8 cellular contexts compared by ENCODE assay signal in genomic region chr11:35617316-35617686, GRCh38. TPM values are rescaled to one million over a fixed set of nuclear protein-coding genes. Genes with fewer than 3 reads are reported as not detected.
DNase-seq lines count a peak whose midpoint lies in the region; ATAC-seq, FAIRE-seq and TF ChIP-seq lines count a peak whose summit lies in the region.

No MANE protein-coding gene starts in this region.

- peak overlapping the region; percentile 97 for H3K4me2 ChIP-seq in BLaER1
- peak overlapping the region; percentile 73 to 79 for H3K4me2 ChIP-seq in H1 (ENCODE audit: insufficient read depth in 1 of 2, low read depth in 2 of 2, low read length in 2 of 2)

- H3K36me3 ChIP-seq in BLaER1 (no peaks in the 10 kb centered on the region), H1 (ENCODE audit: control insufficient read depth in 2 of 4, insufficient read depth in 4 of 4, low read length in 3 of 4) (no peaks in the 10 kb centered on the region)

- H3K27me3 ChIP-seq in BLaER1 (no peaks in the 10 kb centered on the region), H1 (replicated peaks in 1 of 4; ENCODE audit: control insufficient read depth in 3 of 4, extremely low read depth in 1 of 4, insufficient read depth in 3 of 4, low read length in 3 of 4) (peaks cover 7 to 29% (median 22%) of the 10 kb centered on the region in 4 experiments)

- no peak overlapping the region for H2AK5ac ChIP-seq in H1 (ENCODE audit: low read depth, low read length)

- no peaks in the 10 kb centered on the region for H3K9me3 Mint-ChIP-seq in neural crest cell

- no peak overlapping the region for H2BK120ac ChIP-seq in H1 (replicated peaks; ENCODE audit: low read depth, low read length)

- H3K79me2 ChIP-seq in H1 (ENCODE audit: control insufficient read depth in 1 of 2, insufficient read depth in 2 of 2, low read length in 2 of 2) = no peaks in the 10 kb centered on the region

- H3K36me3 Mint-ChIP-seq in neural crest cell (ENCODE audit: low read depth) = peaks cover 7% of the 10 kb centered on the region

- peak overlapping the region; percentile 60; the same call in 1 of the 2 replicates for H2BK12ac ChIP-seq in H1 (ENCODE audit: low read depth, low read length)

- H3K79me1 ChIP-seq in H1 (ENCODE audit: low read depth, low read length) = no peaks in the 10 kb centered on the region

- peak overlapping the region; percentile 95 for H3K4me3 Mint-ChIP-seq in neural crest cell

- H4K20me1 ChIP-seq in BLaER1 (peaks cover 25% of the 10 kb centered on the region), H1 (replicated peaks in 1 of 2; ENCODE audit: control insufficient read depth in 1 of 2, insufficient read depth in 2 of 2, low read length in 2 of 2) (no peaks in the 10 kb centered on the region)

- no peak for ATAC-seq in HG02970 (IDR thresholded peaks at IDR 0.05; ENCODE audit: low FRiP score, unreplicated experiment)
- ATAC-seq in omental fat pad (ENCODE audit: low FRiP score) = no peak

- DNase-seq in RWPE1 (ENCODE audit: low spot score) = no peak
- DNase-seq in H1 (ENCODE audit: low read depth in 1 of 2, low spot score in 2 of 2) = no peak
- DNase-seq in neural crest cell (ENCODE audit: low read depth, low spot score) = no peak
- DNase-seq in mucosa of gallbladder (ENCODE audit: low spot score) = no peak
- no peak for DNase-seq in activated effector memory CD4-positive, alpha-beta T cell treated with Interleukin-2 at 50 U/mL for 16 hours
- no peak for DNase-seq in omental fat pad (ENCODE audit: low spot score)

- no peak for TF ChIP-seq EP300 in H1 (IDR thresholded peaks at IDR 0.05; ENCODE audit: borderline replicate concordance in 1 of 2, low read depth in 2 of 2, low read length in 2 of 2)

- H3K9ac ChIP-seq in BLaER1 = peak overlapping the region; percentile 75
- H3K9ac ChIP-seq in H1 (replicated peaks in 1 of 4; ENCODE audit: extremely low read depth in 1 of 4, low read depth in 3 of 4, low read length in 3 of 4) = no peak overlapping the region

- H3K4me1 ChIP-seq in BLaER1 (peaks cover 33% of the 10 kb centered on the region), H1 (replicated peaks in 1 of 4; ENCODE audit: control insufficient read depth in 3 of 4, insufficient read depth in 4 of 4, low read length in 3 of 4) (peaks cover 3 to 19% (median 6%) of the 10 kb centered on the region in 4 experiments; a peak in 5 of 7 replicates)

- peak overlapping the region; percentile 86 for H3K27ac Mint-ChIP-seq in neural crest cell (ENCODE audit: unreplicated experiment)

- TF ChIP-seq POLR2A in H1 (IDR thresholded peaks at IDR 0.05; ENCODE audit: control extremely low read depth in 1 of 2, low read depth in 2 of 2, low read length in 2 of 2) = no peak

- no peak overlapping the region for H3K14ac ChIP-seq in H1 (ENCODE audit: insufficient read length)

- H3K18ac ChIP-seq in H1 (ENCODE audit: extremely low read depth, low read length) = no peak overlapping the region; the same call in 1 of the 2 replicates

- peak overlapping the region; percentile 48; the same call in 1 of the 2 replicates for H2BK15ac ChIP-seq in H1 (ENCODE audit: low read length)

- H2BK20ac ChIP-seq in H1 (ENCODE audit: low read length) = no peak overlapping the region

- H3K27ac ChIP-seq in BLaER1 (no peak overlapping the region), RWPE1 (peak overlapping the region; percentile 99), H1 (ENCODE audit: low read depth, low read length) (no peak overlapping the region)

- no peak for TF ChIP-seq RAD21 in H1 (IDR thresholded peaks at IDR 0.05 in 1 of 2, conservative IDR thresholded peaks at IDR 0.05 in 1 of 2; ENCODE audit: low read depth in 2 of 2, low read length in 2 of 2)

- peaks cover 32% of the 10 kb centered on the region for H3K4me1 Mint-ChIP-seq in neural crest cell

- POLR2A ChIA-PET in RWPE1 (lab: Yijun Ruan, JAX; ENCODE audit: low non-redundant PET) = no interaction called here
- POLR2A ChIA-PET in H1 (lab: Charles Lee; ENCODE audit: partially characterized antibody) = interaction anchor here (0.6 to 3.3 kb wide), 5 partner anchors 9 to 327 kb away, joined by 3 to 14 read pairs (median 4); partner anchors contain the start of gene TRIM44

- peaks cover 11% of the 10 kb centered on the region; the same call in 1 of the 2 replicates for H3K23me2 ChIP-seq in H1 (ENCODE audit: low read depth, low read length)

- H2BK5ac ChIP-seq in H1 (ENCODE audit: low read depth, low read length) = no peak overlapping the region

- TF ChIP-seq CTCF in RWPE1 (conservative IDR thresholded peaks at IDR 0.05; ENCODE audit: low read depth) (no peak), H1 (IDR thresholded peaks at IDR 0.05; ENCODE audit: control extremely low read depth in 1 of 3, insufficient read depth in 1 of 3, low read depth in 1 of 3, low read length in 3 of 3) (no peak), neural crest cell (conservative IDR thresholded peaks at IDR 0.05) (no peak), omental fat pad (IDR thresholded peaks at IDR 0.05) (no peak)

- peaks cover 24% of the 10 kb centered on the region for H3K27me3 Mint-ChIP-seq in neural crest cell (ENCODE audit: low read depth)

- no peak overlapping the region; the same call in 1 of the 2 replicates for H4K8ac ChIP-seq in H1 (ENCODE audit: extremely low read depth, insufficient read depth, low read length)

- H3K9me3 ChIP-seq in BLaER1 (no peaks in the 10 kb centered on the region), H1 (ENCODE audit: insufficient read depth in 2 of 2, low read depth in 1 of 2, low read length in 1 of 2) (no peaks in the 10 kb centered on the region)

- 52% methylated on average over 7 of the region's 7 CpGs; no CpG with 5 or more reads in 1 of the 2 experiments for WGBS in H1 (ENCODE audit: extremely low coverage in 1 of 2, insufficient coverage in 1 of 2, insufficient read length in 1 of 2, insufficient replicate concordance in 2 of 2, low coverage in 1 of 2, low lambda C conversion rate in 2 of 2, missing lambda C conversion rate in 1 of 2), 2 experiments

- no peak overlapping the region for H3K4ac ChIP-seq in H1 (replicated peaks; ENCODE audit: insufficient read length, low read depth, low read length)

- CTCF ChIA-PET in RWPE1 (lab: Yijun Ruan, JAX) (interaction anchor here (0.6 to 3.3 kb wide), 4 partner anchors 135 to 655 kb away, joined by 3 to 11 read pairs (median 7); no protein-coding TSS in a partner anchor), H1 (lab: Charles Lee; ENCODE audit: partially characterized antibody) (interaction anchor here (0.7 to 1.6 kb wide), 7 partner anchors 9 to 643 kb away, joined by 3 to 8 read pairs (median 3); no protein-coding TSS in a partner anchor)

- peak overlapping the region; percentile 8 for H4K91ac ChIP-seq in H1 (replicated peaks; ENCODE audit: insufficient read length, low read length)

- no peak overlapping the region; the same call in 1 of the 2 replicates for H2AFZ ChIP-seq in H1 (ENCODE audit: low read length)

- no peak overlapping the region for H4K5ac ChIP-seq in H1 (ENCODE audit: insufficient read length, low read depth, low read length)

- no peak for FAIRE-seq in H1 (lab: Jason Lieb, UNC)

- H3K56ac ChIP-seq in H1 (replicated peaks; ENCODE audit: insufficient read length, low read depth, low read length) = no peak overlapping the region

- no peak overlapping the region for H3K23ac ChIP-seq in H1 (ENCODE audit: insufficient read length)

- peak overlapping the region; percentile 92 for H3K4me3 ChIP-seq in BLaER1
- H3K4me3 ChIP-seq in H1 (ENCODE audit: extremely low read depth in 1 of 4, insufficient read depth in 2 of 4, low read depth in 3 of 4, low read length in 4 of 4) = peak overlapping the region; percentile 36 to 69 (median 49); a peak in 5 of 8 replicates

TF ChIP-seq in H1, 55 proteins besides CTCF, POLR2A, EP300 and RAD21 (continues in another document):
- no peak for TF ChIP-seq HDAC2 (IDR thresholded peaks at IDR 0.05; ENCODE audit: borderline replicate concordance in 1 of 2, low read depth in 2 of 2, low read length in 2 of 2)
- TF ChIP-seq GABPA (IDR thresholded peaks at IDR 0.05; ENCODE audit: borderline replicate concordance, insufficient read depth, low read length) = no peak
- TF ChIP-seq CTBP2 (IDR thresholded peaks at IDR 0.05; ENCODE audit: borderline replicate concordance, insufficient read depth, insufficient read length, low read length) = no peak
- no peak for TF ChIP-seq TAF1 (IDR thresholded peaks at IDR 0.05; ENCODE audit: low read depth, low read length)
- TF ChIP-seq GTF2F1 (IDR thresholded peaks at IDR 0.05; ENCODE audit: borderline replicate concordance, low read depth, low read length) = no peak
- no peak for TF ChIP-seq FOSL1 (IDR thresholded peaks at IDR 0.05; ENCODE audit: insufficient read depth, low read depth, low read length)
- TF ChIP-seq SP2 (IDR thresholded peaks at IDR 0.05; ENCODE audit: low read length) = no peak
- TF ChIP-seq ZNF274 (IDR thresholded peaks at IDR 0.05; ENCODE audit: borderline replicate concordance, extremely low read depth, low read length) = no peak
- TF ChIP-seq SIX5 (IDR thresholded peaks at IDR 0.05; ENCODE audit: low read depth, low read length) = no peak
- TF ChIP-seq POLR2AphosphoS5 (IDR thresholded peaks at IDR 0.05; ENCODE audit: low read depth, low read length) = no peak

RNA-seq across cellular contexts. Expression of gene FJX1, which starts 1.0 kb away (rescaled TPM):
- total RNA-seq in H1 (2021; fragmentation: NEBNext Ultra II Directional; extraction: Animal tissue kit (Norgen Biotek cat#: 25700)) = 13.3 and 14.2 TPM in 2 replicates
- 6.3 and 10.0 TPM in 2 replicates for polyA plus RNA-seq in H1 (2011; rRNA removed)
- 7.4 TPM for polyA plus RNA-seq in H1 (2011; cell fraction: cytosol; rRNA removed)
- 9.2 TPM for polyA plus RNA-seq in H1 (2011; cell fraction: nucleus; rRNA removed)
- 9.0 to 12.4 TPM (median 11.0 TPM) in 4 replicates for polyA plus RNA-seq in H1 (2012, experiment 1 of 2)
- 10.8 TPM for polyA plus RNA-seq in H1 (2012, experiment 2 of 2)
- polyA plus RNA-seq in H1 (2013, experiment 1 of 2) = 9.9 TPM
- polyA plus RNA-seq in H1 (2013, experiment 2 of 2) = 9.5 TPM
- 3.0 and 5.0 TPM in 2 replicates for polyA minus RNA-seq in H1 (2011; rRNA and poly(A)+ RNA removed)
- polyA minus RNA-seq in H1 (2011; cell fraction: cytosol; rRNA and poly(A)+ RNA removed) = 6.5 TPM
- 12.5 TPM for polyA minus RNA-seq in H1 (2011; cell fraction: nucleus; rRNA and poly(A)+ RNA removed)
- total RNA-seq in neural crest cell = 28.2 and 29.5 TPM in 2 replicates
- 1.9 TPM for total RNA-seq in mucosa of gallbladder
- total RNA-seq in omental fat pad = 10 to 100 TPM in 2 of 4 donors, 1 to 10 TPM in 2; 3.3 to 48.4 (median 9.4) TPM

RNA-seq across cellular contexts. Expression of gene TRIM44, which starts 45.3 kb away (rescaled TPM):
- 34.4 and 34.7 TPM in 2 replicates for total RNA-seq in H1 (2021; fragmentation: NEBNext Ultra II Directional; extraction: Animal tissue kit (Norgen Biotek cat#: 25700))
- 13.9 and 14.1 TPM in 2 replicates for polyA plus RNA-seq in H1 (2011; rRNA removed)
- polyA plus RNA-seq in H1 (2011; cell fraction: cytosol; rRNA removed) = 29.6 TPM
- polyA plus RNA-seq in H1 (2011; cell fraction: nucleus; rRNA removed) = 35.9 TPM
- 20.4 to 29.5 TPM (median 24.0 TPM) in 4 replicates for polyA plus RNA-seq in H1 (2012, experiment 1 of 2)
- 1.2 TPM for polyA plus RNA-seq in H1 (2012, experiment 2 of 2)
- polyA plus RNA-seq in H1 (2013, experiment 1 of 2) = 13.5 TPM
- polyA plus RNA-seq in H1 (2013, experiment 2 of 2) = 13.6 TPM
- 42.9 and 90.1 TPM in 2 replicates for polyA minus RNA-seq in H1 (2011; rRNA and poly(A)+ RNA removed)
- polyA minus RNA-seq in H1 (2011; cell fraction: cytosol; rRNA and poly(A)+ RNA removed) = 18.3 TPM
- polyA minus RNA-seq in H1 (2011; cell fraction: nucleus; rRNA and poly(A)+ RNA removed) = 20.7 TPM
- 67.4 and 71.1 TPM in 2 replicates for total RNA-seq in neural crest cell
- 69.8 TPM for total RNA-seq in mucosa of gallbladder
- total RNA-seq in omental fat pad = 10 to 100 TPM; 47.3 to 64.0 (median 52.1) TPM
